Comparison of ENCODE assay signal across 1 cellular context in the genomic region with DNA sequence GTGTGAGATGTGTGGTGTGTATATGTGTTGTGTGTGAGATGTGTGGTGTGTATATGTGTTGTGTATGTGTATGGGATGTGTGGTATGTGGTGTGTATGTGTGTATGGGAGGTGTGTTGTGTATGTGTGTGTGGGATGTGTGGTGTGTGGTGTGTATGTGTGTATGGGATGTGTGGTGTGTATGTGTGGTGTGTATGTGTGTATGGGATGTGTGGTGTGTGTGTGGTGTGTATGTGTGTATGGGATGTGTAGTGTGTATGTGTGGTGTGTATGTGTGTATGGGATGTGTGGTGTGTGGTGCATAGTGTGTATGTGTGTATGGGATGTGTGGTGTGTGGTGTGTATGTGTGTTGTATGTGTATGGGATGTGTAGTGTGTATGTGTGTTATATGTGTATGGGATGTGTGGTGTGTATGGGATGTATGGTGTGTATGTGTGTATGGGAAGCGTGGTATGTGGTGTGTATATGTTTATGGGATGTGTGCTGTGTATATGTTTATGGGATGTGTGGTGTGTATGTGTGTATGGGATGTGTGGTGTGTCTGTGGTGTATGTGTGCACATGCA.
TF ChIP-seq lines count a peak whose summit lies in the region.

No MANE protein-coding gene starts in this region.

TF ChIP-seq in H1, 55 proteins besides CTCF, POLR2A, EP300 and RAD21:
- no peak for TF ChIP-seq KDM5A (IDR thresholded peaks at IDR 0.05; ENCODE audit: low read length)
- no peak for TF ChIP-seq RBBP5 (IDR thresholded peaks at IDR 0.05; ENCODE audit: borderline replicate concordance, low read depth, low read length)
- no peak for TF ChIP-seq BCL11A (IDR thresholded peaks at IDR 0.05; ENCODE audit: low read depth in 2 of 2, low read length in 2 of 2)
- TF ChIP-seq JUND (IDR thresholded peaks at IDR 0.05; ENCODE audit: low read length) = no peak
- no peak for TF ChIP-seq ATF3 (IDR thresholded peaks at IDR 0.05; ENCODE audit: insufficient read depth, low read depth, low read length)
- no peak for TF ChIP-seq SIN3A (conservative IDR thresholded peaks at IDR 0.05 in 1 of 2, IDR thresholded peaks at IDR 0.05 in 1 of 2; ENCODE audit: low read depth in 1 of 2, low read length in 2 of 2)
- no peak for TF ChIP-seq BRCA1 (IDR thresholded peaks at IDR 0.05; ENCODE audit: low read depth, low read length)
- no peak for TF ChIP-seq ATF2 (IDR thresholded peaks at IDR 0.05; ENCODE audit: low read length)
- no peak for TF ChIP-seq TAF1 (IDR thresholded peaks at IDR 0.05; ENCODE audit: low read depth, low read length)
- TF ChIP-seq RNF2 (IDR thresholded peaks at IDR 0.05; ENCODE audit: borderline replicate concordance, low read depth, low read length, missing control alignments, poor library complexity, severe bottlenecking) = no peak
- no peak for TF ChIP-seq JUN (IDR thresholded peaks at IDR 0.05; ENCODE audit: low read depth, low read length)
- TF ChIP-seq POU5F1 (IDR thresholded peaks at IDR 0.05; ENCODE audit: low read depth, low read length) = no peak
- TF ChIP-seq, protein P1, sequence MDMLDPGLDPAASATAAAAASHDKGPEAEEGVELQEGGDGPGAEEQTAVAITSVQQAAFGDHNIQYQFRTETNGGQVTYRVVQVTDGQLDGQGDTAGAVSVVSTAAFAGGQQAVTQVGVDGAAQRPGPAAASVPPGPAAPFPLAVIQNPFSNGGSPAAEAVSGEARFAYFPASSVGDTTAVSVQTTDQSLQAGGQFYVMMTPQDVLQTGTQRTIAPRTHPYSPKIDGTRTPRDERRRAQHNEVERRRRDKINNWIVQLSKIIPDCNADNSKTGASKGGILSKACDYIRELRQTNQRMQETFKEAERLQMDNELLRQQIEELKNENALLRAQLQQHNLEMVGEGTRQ (IDR thresholded peaks at IDR 0.05; ENCODE audit: low read length) = no peak
- TF ChIP-seq PHF8 (conservative IDR thresholded peaks at IDR 0.05; ENCODE audit: low read depth, low read length) = no peak
- no peak for TF ChIP-seq BACH1 (IDR thresholded peaks at IDR 0.05; ENCODE audit: low read length)
